ENCODE assay signal across 16 cellular contexts in the genomic region with DNA sequence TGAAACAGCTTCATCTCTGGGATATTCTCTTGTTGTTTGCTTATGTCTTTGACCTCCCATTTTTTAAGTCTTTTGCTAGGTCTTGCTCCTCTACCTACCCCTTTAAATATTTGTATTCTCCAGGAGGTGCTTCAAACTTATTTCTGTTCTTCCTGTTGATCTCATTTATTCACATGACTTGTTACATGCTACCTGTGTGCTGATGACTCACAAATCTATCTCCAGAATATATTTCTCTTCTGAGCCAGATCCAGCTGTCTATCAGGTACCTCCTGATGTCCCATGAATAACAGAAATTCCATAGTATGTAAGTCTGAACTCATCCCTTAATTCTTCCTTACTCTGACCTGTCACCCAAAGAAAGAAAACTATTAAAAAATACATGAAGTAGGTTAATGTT. TPM values are rescaled to one million over a fixed set of nuclear protein-coding genes. Genes with fewer than 3 reads are reported as not detected.
A peak's percentile ranks its signal among the peaks of the same experiment; 100 is the strongest.
DNase-seq lines count a peak whose midpoint lies in the region; ATAC-seq and TF ChIP-seq lines count a peak whose summit lies in the region.
"Had no signal": no experiment of that assay in that cellular context is flagged by ENCODE, and none has a peak within 500 bp of the region (broad histone marks: within the 10 kb centered on the region; RNA-seq: fewer than 3 reads in every experiment).

No MANE protein-coding gene starts in this region.

- H3K4me1 Mint-ChIP-seq in activated CD4-positive, alpha-beta T cell treated with anti-CD3 and anti-CD28 coated beads for 36 hours, result peaks cover 67% of the 10 kb centered on the region
- H3K4me1 Mint-ChIP-seq in effector memory CD8-positive, alpha-beta T cell (ENCODE audit: low read depth in 2 of 2), result peaks cover 44 to 66% of the 10 kb centered on the region in 2 donors

- CTCF ChIA-PET in activated CD4-positive, alpha-beta T cell treated with anti-CD3 and anti-CD28 coated beads for 36 hours (lab: Charles Lee), result interaction anchor here (0.9 kb wide), 1 partner anchor 14 kb away, joined by 6 read pairs; no protein-coding TSS in a partner anchor
- CTCF ChIA-PET in GM10248 (lab: Yijun Ruan, JAX), result interaction anchor here (0.6 kb wide), 1 partner anchor 13 kb away, joined by 3 read pairs; no protein-coding TSS in a partner anchor

- H3K36me3 ChIP-seq in MM.1S (replicated peaks; ENCODE audit: insufficient read depth, low read length), result no peaks in the 10 kb centered on the region
- no peaks in the 10 kb centered on the region for H3K36me3 ChIP-seq in psoas muscle (ENCODE audit: insufficient read depth in 1 of 2, low read depth in 1 of 2)
- H3K36me3 ChIP-seq: adrenal gland had no signal

- H3K4me3 ChIP-seq in MM.1S (ENCODE audit: low read length) (no peak overlapping the region), psoas muscle (peak overlapping the region; percentile 6)
- H3K4me3 ChIP-seq: adrenal gland, tibial nerve had no signal

- H3K4me3 Mint-ChIP-seq in activated CD4-positive, alpha-beta T cell treated with anti-CD3 and anti-CD28 coated beads for 36 hours, result peak overlapping the region; percentile 1
- peak overlapping the region; percentile 4 to 51 for H3K4me3 Mint-ChIP-seq in effector memory CD8-positive, alpha-beta T cell

- H3K4me2 ChIP-seq in MM.1S (ENCODE audit: low read depth, low read length), result peak overlapping the region; percentile 25; the same call in 1 of the 2 replicates

- H3K27ac ChIP-seq in MM.1S (ENCODE audit: low read length), result no peak overlapping the region
- peak overlapping the region; percentile 43 for H3K27ac ChIP-seq in psoas muscle
- H3K27ac ChIP-seq: adrenal gland, tibial nerve had no signal

- DNase-seq in activated CD4-positive, alpha-beta T cell treated with anti-CD3 and anti-CD28 coated beads for 36 hours, result no peak
- DNase-seq in activated CD4-positive, alpha-beta T cell treated with anti-CD3 and anti-CD28 coated beads, Interleukin-2, amount 50 U/mL, for 48 hours, result no peak
- DNase-seq in MM.1S (no peak), psoas muscle (no peak), D341Med (ENCODE audit: low spot score) (no peak), GM10248 (ENCODE audit: extremely low spot score) (no peak)
- DNase-seq in effector memory CD8-positive, alpha-beta T cell, result no peak
- no peak for DNase-seq in stimulated activated CD4-positive, alpha-beta T cell treated with anti-CD3 and anti-CD28 coated beads, Interleukin-4, amount 100 ng/mL, for 4 hours
- DNase-seq: 8988T; adrenal gland; C1 segment of cervical spinal cord; NCI-H2081 treated with DMSO at 0.1 percent for 48 hours; NCI-H774; stimulated activated CD4-positive, alpha-beta T cell treated with anti-CD3 and anti-CD28 coated beads, Interleukin-2, amount 100 ng/mL, for 48 hours; stimulated activated CD8-positive, alpha-beta memory T cell treated with anti-CD3 and anti-CD28 coated beads, Interleukin-4, amount 100 ng/mL, for 48 hours had no signal

- no peaks in the 10 kb centered on the region for H3F3A ChIP-seq in MM.1S (ENCODE audit: insufficient read depth, low read length)

- peaks cover 20% of the 10 kb centered on the region for H3K36me3 Mint-ChIP-seq in activated CD4-positive, alpha-beta T cell treated with anti-CD3 and anti-CD28 coated beads for 36 hours (ENCODE audit: low read depth)
- peaks cover 15% of the 10 kb centered on the region for H3K36me3 Mint-ChIP-seq in effector memory CD8-positive, alpha-beta T cell (ENCODE audit: insufficient read depth)

- H3K27me3 ChIP-seq in MM.1S (replicated peaks; ENCODE audit: insufficient read depth, low read length) (no peaks in the 10 kb centered on the region), psoas muscle (ENCODE audit: insufficient read depth in 3 of 3, low read length in 2 of 3) (no peaks in the 10 kb centered on the region)
- H3K27me3 ChIP-seq: adrenal gland, tibial nerve had no signal

- intact Hi-C loops in activated CD4-positive, alpha-beta T cell treated with anti-CD3 and anti-CD28 coated beads for 36 hours (cut with DNase I, micrococcal nuclease), result no loop called here
- intact Hi-C loops in psoas muscle (cut with DNase I), result loop anchor here in 1 of 2 donors (5.0 kb wide), 1 partner anchor 40 kb away; no protein-coding TSS in a partner anchor

- POLR2A ChIA-PET in activated CD4-positive, alpha-beta T cell treated with anti-CD3 and anti-CD28 coated beads for 36 hours (lab: Charles Lee), result no interaction called here
- POLR2A ChIA-PET in GM10248 (lab: Yijun Ruan, JAX), result no interaction called here

- H3K27me3 Mint-ChIP-seq in activated CD4-positive, alpha-beta T cell treated with anti-CD3 and anti-CD28 coated beads for 36 hours, result no peaks in the 10 kb centered on the region
- no peaks in the 10 kb centered on the region for H3K27me3 Mint-ChIP-seq in effector memory CD8-positive, alpha-beta T cell

- no peaks in the 10 kb centered on the region for H3K9me2 ChIP-seq in MM.1S (replicated peaks; ENCODE audit: insufficient read depth, low read length)

- peaks cover 36% of the 10 kb centered on the region for H4K20me1 ChIP-seq in MM.1S (ENCODE audit: insufficient read depth, low read length)

- TF ChIP-seq CTCF in MM.1S (IDR thresholded peaks at IDR 0.05; ENCODE audit: low read length), result no peak
- no peak for TF ChIP-seq CTCF in psoas muscle (IDR thresholded peaks at IDR 0.05)
- no peak for TF ChIP-seq CTCF in GM10248 (IDR thresholded peaks at IDR 0.05; ENCODE audit: control extremely low read depth, extremely low read depth, low read depth, missing control alignments)

- no peak overlapping the region for H2AFZ ChIP-seq in MM.1S (ENCODE audit: low read length)

- H3K4me1 ChIP-seq in MM.1S (ENCODE audit: low read length) (peaks cover 11% of the 10 kb centered on the region), psoas muscle (peaks cover 49% of the 10 kb centered on the region)

- no peak overlapping the region for H3K9ac ChIP-seq in MM.1S (ENCODE audit: low read length)

- no peaks in the 10 kb centered on the region for H3K9me3 Mint-ChIP-seq in activated CD4-positive, alpha-beta T cell treated with anti-CD3 and anti-CD28 coated beads for 36 hours (ENCODE audit: low read depth)
- no peaks in the 10 kb centered on the region for H3K9me3 Mint-ChIP-seq in effector memory CD8-positive, alpha-beta T cell

- H3K79me2 ChIP-seq in MM.1S (ENCODE audit: low read length), result peaks cover 95% of the 10 kb centered on the region

- H3K9me3 ChIP-seq in MM.1S (replicated peaks; ENCODE audit: insufficient read depth, low read length) (no peaks in the 10 kb centered on the region), psoas muscle (no peaks in the 10 kb centered on the region)
- H3K9me3 ChIP-seq: adrenal gland, tibial nerve had no signal

- H3K27ac Mint-ChIP-seq in activated CD4-positive, alpha-beta T cell treated with anti-CD3 and anti-CD28 coated beads for 36 hours, result peak overlapping the region; percentile 74
- peak overlapping the region; percentile 29 to 32 for H3K27ac Mint-ChIP-seq in effector memory CD8-positive, alpha-beta T cell

- ATAC-seq in activated CD4-positive, alpha-beta T cell treated with anti-CD3 and anti-CD28 coated beads for 36 hours, result peak; percentile 31
- peak; percentile 24 for ATAC-seq in effector memory CD8-positive, alpha-beta T cell (replicated peaks)
- peak; percentile 59 to 87 (median 76) for ATAC-seq in psoas muscle

RNA-seq across cellular contexts. Expression of a gene that starts 11.0 kb away (rescaled TPM):
- 10 to 100 TPM; 42.7 to 50.9 TPM for total RNA-seq in activated CD4-positive, alpha-beta T cell treated with anti-CD3 and anti-CD28 coated beads for 36 hours
- total RNA-seq in psoas muscle, result 10 to 100 TPM; 38.1 to 51.4 (median 43.7) TPM
- polyA plus RNA-seq in psoas muscle, result 10 to 100 TPM; 12.5 to 17.1 (median 14.6) TPM

Comparison
In these comparisons a context has a peak if more than half of its experiments do, and no peak if none do; other contexts are left out.
1. ATAC-seq: peak in every context shown above with its lines; median percentile 76 in psoas muscle; 31 in activated CD4-positive, alpha-beta T cell treated with anti-CD3 and anti-CD28 coated beads for 36 hours; 24 in effector memory CD8-positive, alpha-beta T cell.